Comparison of ENCODE assay signal across 1 cellular context in genomic region chr11:21414928-21415327, GRCh38.
TF ChIP-seq lines count a peak whose summit lies in the region.

No MANE protein-coding gene starts in this region.

TF ChIP-seq in SK-N-SH, 30 proteins besides CTCF, POLR2A, EP300 and RAD21 (continued from another document):
- no peak for TF ChIP-seq REST (IDR thresholded peaks at IDR 0.05; ENCODE audit: low read depth, low read length)
- TF ChIP-seq USF1 (IDR thresholded peaks at IDR 0.05; ENCODE audit: borderline replicate concordance, low read depth) = no peak
- TF ChIP-seq ZBTB33 (IDR thresholded peaks at IDR 0.05; ENCODE audit: borderline replicate concordance, low read depth) = no peak
- TF ChIP-seq POLR2AphosphoS5 (IDR thresholded peaks at IDR 0.05; ENCODE audit: low read depth, low read length) = no peak
- no peak for TF ChIP-seq MAX (IDR thresholded peaks at IDR 0.05; ENCODE audit: low read depth)
- no peak for TF ChIP-seq MEF2A (IDR thresholded peaks at IDR 0.05; ENCODE audit: borderline replicate concordance, low read depth)
